Comparison of ENCODE assay signal across 16 cellular contexts in genomic region chr2:22626621-22627020, GRCh38.
DNase-seq lines count a peak whose midpoint lies in the region; ATAC-seq and TF ChIP-seq lines count a peak whose summit lies in the region.
"Had no signal": no experiment of that assay in that cellular context is flagged by ENCODE, and none has a peak within 500 bp of the region (broad histone marks: within the 10 kb centered on the region; RNA-seq: fewer than 3 reads in every experiment).

No MANE protein-coding gene starts in this region.

- DNase-seq in GM06990 (ENCODE audit: extremely low read depth, insufficient read length) (no peak), HL-60 (ENCODE audit: low read depth in 1 of 2, low spot score in 1 of 2) (no peak), WERI-Rb-1 (peak; percentile 50), neural crest cell (ENCODE audit: low read depth, low spot score) (no peak), GM10248 (ENCODE audit: extremely low spot score) (no peak)
- no peak for DNase-seq in activated T-cell treated with anti-CD3 and anti-CD28 coated beads, Interleukin-2, amount 50 U/mL, for 24 hours
- DNase-seq: activated CD4-positive, alpha-beta T cell treated with anti-CD3 and anti-CD28 coated beads, Interleukin-2, amount 50 U/mL, for 1 hour; cerebellar nuclear complex; GM23248; IMR-90; NCI-H1436; NCI-H345 had no signal

- no peaks in the 10 kb centered on the region for H3K27me3 Mint-ChIP-seq in neural crest cell (ENCODE audit: low read depth)
- no peaks in the 10 kb centered on the region for H3K27me3 Mint-ChIP-seq in activated T-cell treated with anti-CD3 and anti-CD28 coated beads, Interleukin-2, amount 50 U/mL, for 24 hours

- no peaks in the 10 kb centered on the region for H3K36me3 Mint-ChIP-seq in neural crest cell (ENCODE audit: low read depth)
- H3K36me3 Mint-ChIP-seq in activated T-cell treated with anti-CD3 and anti-CD28 coated beads, Interleukin-2, amount 50 U/mL, for 24 hours (ENCODE audit: low read depth), result no peaks in the 10 kb centered on the region

- H3K4me1 Mint-ChIP-seq in neural crest cell, result peaks cover 12% of the 10 kb centered on the region
- no peaks in the 10 kb centered on the region for H3K4me1 Mint-ChIP-seq in activated T-cell treated with anti-CD3 and anti-CD28 coated beads, Interleukin-2, amount 50 U/mL, for 24 hours (ENCODE audit: low read depth)

- H3K27ac ChIP-seq in HL-60 (replicated peaks) (no peak overlapping the region), WERI-Rb-1 (no peak overlapping the region)
- H3K27ac ChIP-seq: GM23248, thyroid gland had no signal

- TF ChIP-seq CTCF in GM06990 (IDR thresholded peaks at IDR 0.05; ENCODE audit: insufficient read depth, low read length, poor library complexity, severe bottlenecking), result peak; percentile 45
- TF ChIP-seq CTCF in HL-60 (IDR thresholded peaks at IDR 0.05; ENCODE audit: insufficient read depth, low read length), result peak; percentile 8
- TF ChIP-seq CTCF in WERI-Rb-1 (IDR thresholded peaks at IDR 0.05; ENCODE audit: low read depth, low read length), result peak; percentile 62
- peak; percentile 20 for TF ChIP-seq CTCF in neural crest cell (conservative IDR thresholded peaks at IDR 0.05)
- TF ChIP-seq CTCF in GM10248 (IDR thresholded peaks at IDR 0.05; ENCODE audit: control extremely low read depth, extremely low read depth, low read depth, missing control alignments), result no peak

- H3K4me3 ChIP-seq in GM06990 (replicated peaks; ENCODE audit: low read depth, low read length) (no peak overlapping the region), HL-60 (replicated peaks; ENCODE audit: insufficient read depth, low read length) (no peak overlapping the region), WERI-Rb-1 (ENCODE audit: low read depth, low read length) (no peak overlapping the region)
- H3K4me3 ChIP-seq: GM23248, thyroid gland had no signal

- CTCF ChIA-PET in GM10248 (lab: Yijun Ruan, JAX), result no interaction called here

- POLR2A ChIA-PET in GM10248 (lab: Yijun Ruan, JAX), result no interaction called here

- no peak for ATAC-seq in GM19397 (IDR thresholded peaks at IDR 0.05; ENCODE audit: unreplicated experiment)
- ATAC-seq: left lobe of liver had no signal

- H3K36me3 ChIP-seq in GM06990 (ENCODE audit: control insufficient read depth, insufficient read depth, low read length) (no peaks in the 10 kb centered on the region), WERI-Rb-1 (no peaks in the 10 kb centered on the region)
- H3K36me3 ChIP-seq: thyroid gland had no signal

- no peak overlapping the region for H3K4me3 Mint-ChIP-seq in neural crest cell
- H3K4me3 Mint-ChIP-seq in activated T-cell treated with anti-CD3 and anti-CD28 coated beads, Interleukin-2, amount 50 U/mL, for 24 hours, result no peak overlapping the region
- H3K4me3 Mint-ChIP-seq: T-helper 2 cell treated with Interferon-gamma antibody and Interleukin-4, amounts not matched to agents 5 μg/mL and 100 μg/mL, for 36 hours had no signal

- H3K9me3 Mint-ChIP-seq in neural crest cell, result no peaks in the 10 kb centered on the region
- peaks cover 7% of the 10 kb centered on the region for H3K9me3 Mint-ChIP-seq in activated T-cell treated with anti-CD3 and anti-CD28 coated beads, Interleukin-2, amount 50 U/mL, for 24 hours

- no peaks in the 10 kb centered on the region for H3K9me3 ChIP-seq in WERI-Rb-1 (ENCODE audit: severe bottlenecking)
- H3K9me3 ChIP-seq: thyroid gland had no signal

- H3K27ac Mint-ChIP-seq in neural crest cell (ENCODE audit: unreplicated experiment), result no peak overlapping the region
- no peak overlapping the region for H3K27ac Mint-ChIP-seq in activated T-cell treated with anti-CD3 and anti-CD28 coated beads, Interleukin-2, amount 50 U/mL, for 24 hours
- H3K27ac Mint-ChIP-seq: T-helper 2 cell treated with Interferon-gamma antibody and Interleukin-4, amounts not matched to agents 5 μg/mL and 100 μg/mL, for 36 hours had no signal

- H3K27me3 ChIP-seq in GM06990 (replicated peaks; ENCODE audit: control insufficient read depth, insufficient read depth, low read length), result no peaks in the 10 kb centered on the region
- no peaks in the 10 kb centered on the region for H3K27me3 ChIP-seq in HL-60 (ENCODE audit: insufficient read depth, poor library complexity, severe bottlenecking)
- H3K27me3 ChIP-seq in WERI-Rb-1 (ENCODE audit: insufficient read depth, low read depth, severe bottlenecking), result no peaks in the 10 kb centered on the region
- H3K27me3 ChIP-seq: thyroid gland had no signal
